In genomic region chr1:52193985-52194384, GRCh38 we compare ENCODE assay signal across 7 cellular contexts.
"Had no signal": no experiment of that assay in that cellular context is flagged by ENCODE, and none has a peak within 500 bp of the region (broad histone marks: within the 10 kb centered on the region; RNA-seq: fewer than 3 reads in every experiment).

No MANE protein-coding gene starts in this region.

- DNase-seq: Karpas-422, KBM-7, KG1 had no signal

- H3K4me3 ChIP-seq: K562 had no signal

- ATAC-seq: HepG2, K562 had no signal

- H3K9ac ChIP-seq: KMS-11 had no signal

- H3K27ac ChIP-seq: HL-60, KMS-11 had no signal
